Comparison of ENCODE assay signal across 1 cellular context in the genomic region with DNA sequence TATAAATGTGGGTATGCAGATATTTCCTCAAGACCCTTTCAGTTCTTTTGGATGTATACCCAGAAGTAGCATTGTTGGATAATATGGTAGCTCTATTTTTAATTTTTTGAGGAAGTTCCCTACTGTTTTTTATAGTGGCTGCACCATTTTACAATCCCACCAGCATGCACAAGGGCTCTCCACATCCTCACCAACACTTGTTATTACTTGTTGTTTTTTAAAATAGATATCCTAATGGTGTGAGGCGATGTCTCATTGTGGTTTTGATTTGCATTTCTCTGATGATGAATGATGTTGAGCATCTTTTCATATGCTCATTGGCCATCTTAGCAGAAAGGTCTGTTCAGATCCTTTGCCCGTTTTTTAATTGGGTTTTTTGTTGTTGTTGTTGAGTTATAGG.
TF ChIP-seq lines count a peak whose summit lies in the region.

No MANE protein-coding gene starts in this region.

TF ChIP-seq in HEK293, 187 proteins besides CTCF, POLR2A, EP300 and RAD21 (continued from another document):
- TF ChIP-seq ZNF558 (tag by site-specific recombination; IDR thresholded peaks at IDR 0.05): no peak
- TF ChIP-seq ZNF791 (tag by site-specific recombination; IDR thresholded peaks at IDR 0.05): no peak
- TF ChIP-seq ZNF555 (tag by site-specific recombination; conservative IDR thresholded peaks at IDR 0.05): no peak
- no peak for TF ChIP-seq ZNF48 (tag by site-specific recombination; IDR thresholded peaks at IDR 0.05)
TF ChIP-seq in HEK293: peak in this region for 2.
